1 cellular context compared by ENCODE assay signal in genomic region chr11:7080900-7081299, GRCh38.
TF ChIP-seq lines count a peak whose summit lies in the region.

No MANE protein-coding gene starts in this region.

TF ChIP-seq in K562, 482 proteins besides CTCF, POLR2A, EP300 and RAD21 (continued from another document and continues in another):
- TF ChIP-seq THAP7 (CRISPR knock-in tag; IDR thresholded peaks at IDR 0.05) = no peak
- peak in 1 of 2 experiments; percentile 49; a peak in 1 of 4 replicates for TF ChIP-seq KDM1A (IDR thresholded peaks at IDR 0.05)
- peak; percentile 68; the same call in 1 of the 2 replicates for TF ChIP-seq KLF16 (IDR thresholded peaks at IDR 0.05)
- no peak for TF ChIP-seq ARHGAP35 (IDR thresholded peaks at IDR 0.05; ENCODE audit: partially characterized antibody)
- no peak for TF ChIP-seq ZBTB33 (CRISPR knock-in tag; IDR thresholded peaks at IDR 0.05)
- TF ChIP-seq, protein P1, sequence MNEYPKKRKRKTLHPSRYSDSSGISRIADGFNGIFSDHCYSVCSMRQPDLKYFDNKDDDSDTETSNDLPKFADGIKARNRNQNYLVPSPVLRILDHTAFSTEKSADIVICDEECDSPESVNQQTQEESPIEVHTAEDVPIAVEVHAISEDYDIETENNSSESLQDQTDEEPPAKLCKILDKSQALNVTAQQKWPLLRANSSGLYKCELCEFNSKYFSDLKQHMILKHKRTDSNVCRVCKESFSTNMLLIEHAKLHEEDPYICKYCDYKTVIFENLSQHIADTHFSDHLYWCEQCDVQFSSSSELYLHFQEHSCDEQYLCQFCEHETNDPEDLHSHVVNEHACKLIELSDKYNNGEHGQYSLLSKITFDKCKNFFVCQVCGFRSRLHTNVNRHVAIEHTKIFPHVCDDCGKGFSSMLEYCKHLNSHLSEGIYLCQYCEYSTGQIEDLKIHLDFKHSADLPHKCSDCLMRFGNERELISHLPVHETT (CRISPR knock-in tag; conservative IDR thresholded peaks at IDR 0.05 in 1 of 2, IDR thresholded peaks at IDR 0.05 in 1 of 2) = 0 out of 4 replicates have a peak, but pooled peaks of 1 of the 2 experiments have one; percentile 47
- no peak for TF ChIP-seq CC2D1A (IDR thresholded peaks at IDR 0.05)
- TF ChIP-seq RBFOX2 (IDR thresholded peaks at IDR 0.05; ENCODE audit: low read depth, low read length) = no peak
- peak; percentile 63 for TF ChIP-seq NCOR1 (IDR thresholded peaks at IDR 0.05)
- no peak for TF ChIP-seq ZNF224 (CRISPR knock-in tag; IDR thresholded peaks at IDR 0.05)
- TF ChIP-seq EHMT2 (IDR thresholded peaks at IDR 0.05) = no peak
- TF ChIP-seq ZNF431 (CRISPR knock-in tag; IDR thresholded peaks at IDR 0.05) = no peak
- TF ChIP-seq ELF4 (CRISPR knock-in tag; IDR thresholded peaks at IDR 0.05) = peak; percentile 78; the same call in 1 of the 2 replicates
- TF ChIP-seq SP1 (CRISPR knock-in tag; IDR thresholded peaks at IDR 0.05) = no peak
- TF ChIP-seq SOX6 (IDR thresholded peaks at IDR 0.05) = no peak
- TF ChIP-seq ETS2 (tag; IDR thresholded peaks at IDR 0.05; ENCODE audit: borderline replicate concordance, poor library complexity, severe bottlenecking) = no peak
- TF ChIP-seq, protein P2, sequence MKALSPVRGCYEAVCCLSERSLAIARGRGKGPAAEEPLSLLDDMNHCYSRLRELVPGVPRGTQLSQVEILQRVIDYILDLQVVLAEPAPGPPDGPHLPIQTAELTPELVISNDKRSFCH (CRISPR knock-in tag; IDR thresholded peaks at IDR 0.05) = no peak
- TF ChIP-seq, protein P2 (tag; IDR thresholded peaks at IDR 0.05) = peak; percentile 92
- TF ChIP-seq TEAD4 (IDR thresholded peaks at IDR 0.05; ENCODE audit: low read length) = peak; percentile 86
- TF ChIP-seq TEAD4 (CRISPR knock-in tag; IDR thresholded peaks at IDR 0.05; ENCODE audit: borderline replicate concordance) = no peak
- TF ChIP-seq PKNOX1 (IDR thresholded peaks at IDR 0.05) = no peak
- peak; percentile 62; the same call in 1 of the 2 replicates for TF ChIP-seq ESRRA (IDR thresholded peaks at IDR 0.05; ENCODE audit: borderline replicate concordance, low read depth)
- TF ChIP-seq SNAPC5 (CRISPR knock-in tag; IDR thresholded peaks at IDR 0.05) = no peak
- TF ChIP-seq PML (IDR thresholded peaks at IDR 0.05; ENCODE audit: low read length) = peak; percentile 37; the same call in 1 of the 2 replicates
- TF ChIP-seq ZNF561 (CRISPR knock-in tag; conservative IDR thresholded peaks at IDR 0.05) = no peak
- no peak for TF ChIP-seq GATAD2B (IDR thresholded peaks at IDR 0.05; ENCODE audit: borderline replicate concordance)
- TF ChIP-seq TCF7L2 (IDR thresholded peaks at IDR 0.05; ENCODE audit: low read depth, low read length) = no peak
- TF ChIP-seq SRF (CRISPR knock-in tag; IDR thresholded peaks at IDR 0.05) = no peak
- TF ChIP-seq PHF21A (IDR thresholded peaks at IDR 0.05; ENCODE audit: borderline replicate concordance, low read depth) = no peak
- TF ChIP-seq XRCC5 (IDR thresholded peaks at IDR 0.05; ENCODE audit: low read depth, low read length) = no peak
- TF ChIP-seq ATF4 (CRISPR knock-in tag; IDR thresholded peaks at IDR 0.05) = no peak
- TF ChIP-seq MECOM (CRISPR knock-in tag; IDR thresholded peaks at IDR 0.05) = no peak
- TF ChIP-seq TBL1XR1 (IDR thresholded peaks at IDR 0.05; ENCODE audit: low read length in 2 of 2) = no peak
- TF ChIP-seq THRB (CRISPR knock-in tag; conservative IDR thresholded peaks at IDR 0.05) = no peak
- no peak for TF ChIP-seq E2F3 (CRISPR knock-in tag; IDR thresholded peaks at IDR 0.05)
- TF ChIP-seq KLF6 (CRISPR knock-in tag; IDR thresholded peaks at IDR 0.05; ENCODE audit: borderline replicate concordance) = no peak
- TF ChIP-seq, protein P3, sequence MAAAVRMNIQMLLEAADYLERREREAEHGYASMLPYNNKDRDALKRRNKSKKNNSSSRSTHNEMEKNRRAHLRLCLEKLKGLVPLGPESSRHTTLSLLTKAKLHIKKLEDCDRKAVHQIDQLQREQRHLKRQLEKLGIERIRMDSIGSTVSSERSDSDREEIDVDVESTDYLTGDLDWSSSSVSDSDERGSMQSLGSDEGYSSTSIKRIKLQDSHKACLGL (CRISPR knock-in tag; IDR thresholded peaks at IDR 0.05; ENCODE audit: borderline replicate concordance, poor library complexity, severe bottlenecking) = no peak
- TF ChIP-seq ZBTB49 (CRISPR knock-in tag; IDR thresholded peaks at IDR 0.05; ENCODE audit: borderline replicate concordance) = no peak
- TF ChIP-seq, protein P4, sequence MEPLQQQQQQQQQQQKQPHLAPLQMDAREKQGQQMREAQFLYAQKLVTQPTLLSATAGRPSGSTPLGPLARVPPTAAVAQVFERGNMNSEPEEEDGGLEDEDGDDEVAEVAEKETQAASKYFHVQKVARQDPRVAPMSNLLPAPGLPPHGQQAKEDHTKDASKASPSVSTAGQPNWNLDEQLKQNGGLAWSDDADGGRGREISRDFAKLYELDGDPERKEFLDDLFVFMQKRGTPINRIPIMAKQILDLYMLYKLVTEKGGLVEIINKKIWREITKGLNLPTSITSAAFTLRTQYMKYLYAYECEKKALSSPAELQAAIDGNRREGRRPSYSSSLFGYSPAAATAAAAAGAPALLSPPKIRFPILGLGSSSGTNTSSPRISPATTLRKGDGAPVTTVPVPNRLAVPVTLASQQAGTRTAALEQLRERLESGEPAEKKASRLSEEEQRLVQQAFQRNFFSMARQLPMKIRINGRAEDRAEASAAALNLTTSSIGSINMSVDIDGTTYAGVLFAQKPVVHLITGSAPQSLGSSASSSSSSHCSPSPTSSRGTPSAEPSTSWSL (CRISPR knock-in tag; IDR thresholded peaks at IDR 0.05; ENCODE audit: borderline replicate concordance) = no peak
- no peak for TF ChIP-seq DNMT1 (IDR thresholded peaks at IDR 0.05)
- TF ChIP-seq ZNF707 (CRISPR knock-in tag; conservative IDR thresholded peaks at IDR 0.05) = no peak
- TF ChIP-seq TAF9B (IDR thresholded peaks at IDR 0.05; ENCODE audit: partially characterized antibody) = no peak
- 0 out of 2 replicates have a peak, but pooled peaks have one; percentile 9 for TF ChIP-seq SMAD3 (CRISPR knock-in tag; conservative IDR thresholded peaks at IDR 0.05)
- peak in 1 of 2 experiments; percentile 76; a peak in 2 of 4 replicates for TF ChIP-seq TEAD1 (CRISPR knock-in tag; IDR thresholded peaks at IDR 0.05)
- TF ChIP-seq, protein P5, sequence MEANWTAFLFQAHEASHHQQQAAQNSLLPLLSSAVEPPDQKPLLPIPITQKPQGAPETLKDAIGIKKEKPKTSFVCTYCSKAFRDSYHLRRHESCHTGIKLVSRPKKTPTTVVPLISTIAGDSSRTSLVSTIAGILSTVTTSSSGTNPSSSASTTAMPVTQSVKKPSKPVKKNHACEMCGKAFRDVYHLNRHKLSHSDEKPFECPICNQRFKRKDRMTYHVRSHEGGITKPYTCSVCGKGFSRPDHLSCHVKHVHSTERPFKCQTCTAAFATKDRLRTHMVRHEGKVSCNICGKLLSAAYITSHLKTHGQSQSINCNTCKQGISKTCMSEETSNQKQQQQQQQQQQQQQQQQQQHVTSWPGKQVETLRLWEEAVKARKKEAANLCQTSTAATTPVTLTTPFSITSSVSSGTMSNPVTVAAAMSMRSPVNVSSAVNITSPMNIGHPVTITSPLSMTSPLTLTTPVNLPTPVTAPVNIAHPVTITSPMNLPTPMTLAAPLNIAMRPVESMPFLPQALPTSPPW (CRISPR knock-in tag; IDR thresholded peaks at IDR 0.05) = peak; percentile 53; the same call in 1 of the 2 replicates
- no peak for TF ChIP-seq SRSF7 (optimal IDR thresholded peaks at IDR 0.05; ENCODE audit: low read depth, low read length)
- TF ChIP-seq JUNB (CRISPR knock-in tag; conservative IDR thresholded peaks at IDR 0.05) = no peak
- TF ChIP-seq, protein P6, sequence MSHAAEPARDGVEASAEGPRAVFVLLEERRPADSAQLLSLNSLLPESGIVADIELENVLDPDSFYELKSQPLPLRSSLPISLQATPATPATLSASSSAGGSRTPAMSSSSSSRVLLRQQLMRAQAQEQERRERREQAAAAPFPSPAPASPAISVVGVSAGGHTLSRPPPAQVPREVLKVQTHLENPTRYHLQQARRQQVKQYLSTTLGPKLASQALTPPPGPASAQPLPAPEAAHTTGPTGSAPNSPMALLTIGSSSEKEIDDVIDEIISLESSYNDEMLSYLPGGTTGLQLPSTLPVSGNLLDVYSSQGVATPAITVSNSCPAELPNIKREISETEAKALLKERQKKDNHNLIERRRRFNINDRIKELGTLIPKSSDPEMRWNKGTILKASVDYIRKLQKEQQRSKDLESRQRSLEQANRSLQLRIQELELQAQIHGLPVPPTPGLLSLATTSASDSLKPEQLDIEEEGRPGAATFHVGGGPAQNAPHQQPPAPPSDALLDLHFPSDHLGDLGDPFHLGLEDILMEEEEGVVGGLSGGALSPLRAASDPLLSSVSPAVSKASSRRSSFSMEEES (CRISPR knock-in tag; IDR thresholded peaks at IDR 0.05) = no peak
- TF ChIP-seq STAT5A (IDR thresholded peaks at IDR 0.05; ENCODE audit: borderline replicate concordance, low read length) = no peak
- no peak for TF ChIP-seq ZNF280B (CRISPR knock-in tag; IDR thresholded peaks at IDR 0.05)
- no peak for TF ChIP-seq ZSCAN32 (CRISPR knock-in tag; IDR thresholded peaks at IDR 0.05)
- TF ChIP-seq CXXC5 (CRISPR knock-in tag; IDR thresholded peaks at IDR 0.05) = peak; percentile 14; the same call in 1 of the 2 replicates
